12 cellular contexts compared by ENCODE assay signal in genomic region chr9:111866976-111867375, GRCh38. TPM values are rescaled to one million over a fixed set of nuclear protein-coding genes. Genes with fewer than 3 reads are reported as not detected.
DNase-seq lines count a peak whose midpoint lies in the region; ATAC-seq, FAIRE-seq and TF ChIP-seq lines count a peak whose summit lies in the region.
"Had no signal": no experiment of that assay in that cellular context is flagged by ENCODE, and none has a peak within 500 bp of the region (broad histone marks: within the 10 kb centered on the region; RNA-seq: fewer than 3 reads in every experiment).

No MANE protein-coding gene starts in this region.

- intact Hi-C loops in HepG2 (cut with micrococcal nuclease; ENCODE audit: unreplicated experiment) = no loop called here

- no TSS peak for BruUV-seq in HepG2 (replicated peaks; lab: Mats Ljungman, UMichigan)

- TF ChIP-seq EP300 in HepG2 (IDR thresholded peaks at IDR 0.05; ENCODE audit: low read depth in 2 of 2, low read length in 2 of 2) (no peak), HepG2 (CRISPR knock-in tag; IDR thresholded peaks at IDR 0.05; ENCODE audit: borderline replicate concordance) (no peak)

- no peak overlapping the region for H2AFZ ChIP-seq in HepG2 (ENCODE audit: low read length)

- in situ Hi-C loops in KBM-7 (cut with MboI; ENCODE audit: low pct_unique_long_range_greater_than_20kb, low sequenced_read_pairs) (no loop called here), HepG2 (cut with HindIII; ENCODE audit: extremely low pct_ligation_motif_present, low pct_unique_long_range_greater_than_20kb) (no loop called here)

- no peak for TF ChIP-seq POLR2A in HepG2 (IDR thresholded peaks at IDR 0.05; ENCODE audit: insufficient read depth in 1 of 2, low read depth in 2 of 2, low read length in 2 of 2)

- peaks cover 0 to 7% of the 10 kb centered on the region in 2 experiments; a peak in 1 of 5 replicates for H3K27me3 ChIP-seq in HepG2 (ENCODE audit: control insufficient read depth in 1 of 2, insufficient read depth in 2 of 2, low read length in 2 of 2)

- no peak overlapping the region for H3K4me2 ChIP-seq in HepG2 (ENCODE audit: low read depth, low read length)

- 45% methylated on average over 5 of the region's 5 CpGs for WGBS in HepG2 (ENCODE audit: low lambda C conversion rate)

- no peak overlapping the region for H3K27ac ChIP-seq in HepG2 (ENCODE audit: extremely low read length, insufficient read depth, low read length)

- no peaks in the 10 kb centered on the region for H4K20me1 ChIP-seq in HepG2 (ENCODE audit: insufficient read depth, low read length)

- TF ChIP-seq CTCF in HepG2 (CRISPR knock-in tag; IDR thresholded peaks at IDR 0.05) (no peak), WTC11 (IDR thresholded peaks at IDR 0.05) (no peak)

- ATAC-seq in HepG2 (no peak), WTC11 (no peak), GM18502 (IDR thresholded peaks at IDR 0.05; ENCODE audit: poor library complexity, unreplicated experiment) (no peak)

- FAIRE-seq in HepG2 (lab: Jason Lieb, UNC) = no peak
- FAIRE-seq: endometrium had no signal

- H3K36me3 ChIP-seq in HepG2 (replicated peaks in 1 of 2; ENCODE audit: control insufficient read depth in 1 of 2, insufficient read depth in 2 of 2, low read length in 2 of 2) = no peaks in the 10 kb centered on the region

- POLR2A ChIA-PET in HepG2 (lab: Yijun Ruan, JAX) (no interaction called here), WTC11 (lab: Charles Lee) (no interaction called here)

- no peak overlapping the region for H3K4me3 ChIP-seq in HepG2 (replicated peaks in 1 of 3; ENCODE audit: insufficient read depth in 1 of 3, low read depth in 2 of 3, low read length in 3 of 3)

- CTCF ChIA-PET in HepG2 (lab: Yijun Ruan, JAX; ENCODE audit: low intra/inter-chr PET ratio, low total read pairs) = no interaction called here
- CTCF ChIA-PET in WTC11 (lab: Charles Lee) = no interaction called here

- no peak for TF ChIP-seq RAD21 in HepG2 (CRISPR knock-in tag; IDR thresholded peaks at IDR 0.05)

- no peaks in the 10 kb centered on the region for H3K27me3 Mint-ChIP-seq in WTC11 (ENCODE audit: low read depth)
- H3K27me3 Mint-ChIP-seq: activated naive CD4-positive, alpha-beta T cell treated with anti-CD3 and anti-CD28 coated beads, Interleukin-2, amount 50 U/mL, for 24 hours had no signal

- H3K4me1 Mint-ChIP-seq in WTC11 = peaks cover 30% of the 10 kb centered on the region

- no peaks in the 10 kb centered on the region for H3K4me1 ChIP-seq in HepG2 (ENCODE audit: insufficient read depth, low read length)

- H3K9me3 Mint-ChIP-seq in WTC11 = peaks cover 29% of the 10 kb centered on the region

- peaks cover 2% of the 10 kb centered on the region; the same call in 1 of the 2 replicates for H3K36me3 Mint-ChIP-seq in WTC11

- H3K79me2 ChIP-seq in HepG2 (ENCODE audit: insufficient read depth, low read length) = no peaks in the 10 kb centered on the region

- no peak overlapping the region for H3K4me3 Mint-ChIP-seq in WTC11
- H3K4me3 Mint-ChIP-seq: activated naive CD4-positive, alpha-beta T cell treated with anti-CD3 and anti-CD28 coated beads, Interleukin-2, amount 50 U/mL, for 24 hours had no signal

- DNase-seq in DMS53 (lab: John Stamatoyannopoulos, UW) = peak; percentile 90
- DNase-seq in KBM-7 = peak; percentile 5
- DNase-seq in astrocyte of the hippocampus (ENCODE audit: low read depth, low spot score) = peak; percentile 17
- DNase-seq in HepG2 (ENCODE audit: low spot score) = peak; percentile 6
- DNase-seq in RPMI8226 = no peak
- no peak for DNase-seq in WTC11 (ENCODE audit: low spot score)
- DNase-seq in COLO668 (lab: John Stamatoyannopoulos, UW; ENCODE audit: unreplicated experiment) = no peak
- DNase-seq: NCI-H748 treated with DMSO at 0.1 percent for 48 hours; stimulated activated CD8-positive, alpha-beta memory T cell treated with anti-CD3 and anti-CD28 coated beads, Interleukin-4, amount 100 ng/mL, for 48 hours had no signal

- H3K9me3 ChIP-seq in HepG2 (ENCODE audit: low read length) = no peaks in the 10 kb centered on the region

- H3K27ac Mint-ChIP-seq in WTC11 = no peak overlapping the region
- H3K27ac Mint-ChIP-seq: activated naive CD4-positive, alpha-beta T cell treated with anti-CD3 and anti-CD28 coated beads, Interleukin-2, amount 50 U/mL, for 24 hours had no signal

- H3K9ac ChIP-seq in HepG2 (ENCODE audit: insufficient read depth, low read depth, low read length) = no peak overlapping the region

TF ChIP-seq in HepG2, 621 proteins besides CTCF, POLR2A, EP300 and RAD21:
- no peak for TF ChIP-seq HNRNPLL (IDR thresholded peaks at IDR 0.05; ENCODE audit: low read depth, low read length, poor library complexity, severe bottlenecking)
- TF ChIP-seq FOSL2 (CRISPR knock-in tag; IDR thresholded peaks at IDR 0.05) = peak; percentile 36
- TF ChIP-seq BRD4 (CRISPR knock-in tag; IDR thresholded peaks at IDR 0.05) = no peak
- TF ChIP-seq ZNF576 (CRISPR knock-in tag; IDR thresholded peaks at IDR 0.05) = no peak
- no peak for TF ChIP-seq TOE1 (CRISPR knock-in tag; IDR thresholded peaks at IDR 0.05)

TF ChIP-seq in WTC11, 78 proteins besides CTCF, POLR2A, EP300 and RAD21:
- no peak for TF ChIP-seq CREM (CRISPR knock-in tag; IDR thresholded peaks at IDR 0.05)
- TF ChIP-seq ETV6 (CRISPR knock-in tag; IDR thresholded peaks at IDR 0.05) = no peak
- no peak for TF ChIP-seq HMGA2 (CRISPR knock-in tag; IDR thresholded peaks at IDR 0.05)

RNA-seq across cellular contexts. Expression of gene UGCG, which starts 29.6 kb away (rescaled TPM):
- total RNA-seq in HepG2 (2016; rRNA removed; fragmentation: Illumina TruSeq; extraction: Trizol) = 9.7 and 13.9 TPM in 2 replicates
- total RNA-seq in HepG2 (2016; cell fraction: cytosol; rRNA removed; fragmentation: Illumina TruSeq; extraction: Trizol; ENCODE audit: low read depth) = 1.7 and 3.0 TPM in 2 replicates
- 9.4 and 13.3 TPM in 2 replicates for total RNA-seq in HepG2 (2016; cell fraction: insoluble cytoplasmic fraction; rRNA removed; fragmentation: Illumina TruSeq; extraction: Trizol)
- 5.6 and 7.5 TPM in 2 replicates for total RNA-seq in HepG2 (2016; cell fraction: membrane; rRNA removed; fragmentation: Illumina TruSeq; extraction: Trizol)
- 17.0 and 18.2 TPM in 2 replicates for total RNA-seq in HepG2 (2016; cell fraction: nucleus; rRNA removed; fragmentation: Illumina TruSeq; extraction: Trizol)
- 8.1 and 10.5 TPM in 2 replicates for polyA plus RNA-seq in HepG2 (2011; rRNA removed)
- polyA plus RNA-seq in HepG2 (2011; cell fraction: cytosol; rRNA removed) = 3.9 and 7.2 TPM in 2 replicates
- 3.6 and 4.0 TPM in 2 replicates for polyA plus RNA-seq in HepG2 (2011; cell fraction: nucleus; rRNA removed)
- polyA plus RNA-seq in HepG2 (2012) = 7.5 and 8.2 TPM in 2 replicates
- 0.66 and 0.74 TPM in 2 replicates for polyA plus RNA-seq in HepG2 (2016; cell fraction: cytosol; fragmentation: Illumina TruSeq; extraction: Trizol; ENCODE audit: low read depth)
- polyA plus RNA-seq in HepG2 (2016; cell fraction: insoluble cytoplasmic fraction; fragmentation: Illumina TruSeq; extraction: Trizol; ENCODE audit: low read depth) = 6.2 and 6.3 TPM in 2 replicates
- 1.9 and 2.5 TPM in 2 replicates for polyA plus RNA-seq in HepG2 (2016; cell fraction: membrane; fragmentation: Illumina TruSeq; extraction: Trizol; ENCODE audit: low read depth)
- polyA plus RNA-seq in HepG2 (2016; cell fraction: nucleus; fragmentation: Illumina TruSeq; extraction: Trizol; ENCODE audit: insufficient read depth, low read depth) = 15.4 and 15.5 TPM in 2 replicates
- polyA minus RNA-seq in HepG2 (2011; rRNA and poly(A)+ RNA removed; ENCODE audit: low replicate concordance) = 6.6 and 14.5 TPM in 2 replicates
- 14.6 and 14.9 TPM in 2 replicates for polyA minus RNA-seq in HepG2 (2011; cell fraction: cytosol; rRNA and poly(A)+ RNA removed)
- 15.7 and 19.0 TPM in 2 replicates for polyA minus RNA-seq in HepG2 (2011; cell fraction: nucleus; rRNA and poly(A)+ RNA removed)
- 34.0 to 37.5 TPM (median 34.6 TPM) in 3 replicates for total RNA-seq in WTC11 (2021)

Comparison
In these comparisons a context has a peak if more than half of its experiments do, and no peak if none do; other contexts are left out.
1. DNase-seq: peak in DMS53 (single experiment), KBM-7 (single experiment), astrocyte of the hippocampus (single experiment) and HepG2 (single experiment); none in RPMI8226 (single experiment), WTC11 (single experiment) and COLO668 (single experiment).